In the genomic region with DNA sequence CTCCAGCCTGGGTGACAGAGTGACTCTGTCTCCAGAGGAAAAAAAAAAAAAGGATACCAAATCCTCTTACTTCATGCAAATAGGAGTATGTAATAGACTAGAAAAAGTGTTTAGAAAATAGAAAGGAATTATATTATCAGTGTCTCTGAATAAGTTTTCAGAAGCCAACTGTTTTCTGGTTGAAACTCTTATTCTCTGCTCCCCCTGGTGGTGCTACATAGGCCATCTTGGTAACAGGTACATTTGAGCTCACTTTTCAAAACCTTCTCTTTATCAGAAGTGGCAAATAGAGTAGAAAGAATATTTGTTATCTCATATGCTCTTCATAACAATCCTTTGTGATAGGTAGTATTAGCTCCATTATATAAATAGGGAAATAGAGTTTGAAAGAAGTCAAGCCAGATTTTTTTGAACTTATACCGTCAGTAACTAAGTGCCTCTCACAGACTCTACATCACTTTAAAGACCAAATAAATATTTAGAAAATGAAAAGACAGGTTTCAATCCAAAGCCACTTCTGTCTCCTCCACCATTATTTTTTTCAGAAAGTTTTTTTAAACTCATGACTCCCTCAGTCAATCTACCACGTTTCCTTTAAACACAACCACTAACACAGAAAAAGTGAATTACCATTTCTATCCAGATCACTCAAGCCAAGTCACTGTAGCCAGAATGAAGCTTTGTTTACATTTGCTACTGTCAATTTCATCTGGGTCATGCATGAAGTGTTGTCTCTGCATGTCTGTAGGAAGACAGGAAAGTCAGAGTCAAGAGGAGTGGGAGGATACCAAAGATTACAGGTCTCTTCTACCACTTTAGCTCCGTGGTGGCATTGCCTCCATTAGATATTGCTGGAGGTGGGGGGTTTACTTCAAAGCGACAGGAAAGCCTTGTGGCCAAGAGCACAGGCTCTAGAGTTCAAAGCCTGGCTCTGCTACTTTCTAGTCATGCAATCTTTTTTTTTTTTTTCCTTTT, we compare ENCODE assay signal across 8 cellular contexts. TPM values are rescaled to one million over a fixed set of nuclear protein-coding genes. Genes with fewer than 3 reads are reported as not detected.
DNase-seq lines count a peak whose midpoint lies in the region; ATAC-seq and TF ChIP-seq lines count a peak whose summit lies in the region.

No MANE protein-coding gene starts in this region.

- peak; percentile 58 to 76 (median 72) for ATAC-seq in natural killer cell
- no peak for ATAC-seq in GM21515 (IDR thresholded peaks at IDR 0.05; ENCODE audit: unreplicated experiment)

- peak overlapping the region; percentile 2 to 61 for H3K27ac Mint-ChIP-seq in natural killer cell

- H3K9me3 Mint-ChIP-seq in natural killer cell = no peaks in the 10 kb centered on the region

- peak; percentile 14 for DNase-seq in activated CD8-positive, alpha-beta memory T cell treated with anti-CD3 and anti-CD28 coated beads for 1 hour (ENCODE audit: extremely low read depth in 1 of 2, low read depth in 1 of 2)
- no peak for DNase-seq in activated CD8-positive, alpha-beta memory T cell treated with anti-CD3 and anti-CD28 coated beads, Interleukin-2, amount 50 U/mL, for 48 hours
- DNase-seq in KG1 (lab: John Stamatoyannopoulos, UW) (peak; percentile 26), T-helper 22 cell (ENCODE audit: low read depth) (peak; percentile 1), cerebellar cortex (ENCODE audit: low spot score) (peak; percentile 22), natural killer cell (no peak), middle frontal gyrus (ENCODE audit: extremely low spot score, low spot score) (no peak)

- H3K4me3 Mint-ChIP-seq in natural killer cell = no peak overlapping the region

- no peaks in the 10 kb centered on the region for H3K36me3 Mint-ChIP-seq in natural killer cell

- no peaks in the 10 kb centered on the region for H3K27me3 Mint-ChIP-seq in natural killer cell (ENCODE audit: low read depth in 2 of 2)

- H3K4me1 Mint-ChIP-seq in natural killer cell = peaks cover 15 to 29% of the 10 kb centered on the region in 2 donors

- peak; percentile 80 for TF ChIP-seq CTCF in natural killer cell (IDR thresholded peaks at IDR 0.05)

- intact Hi-C loops in natural killer cell (cut with micrococcal nuclease) = loop anchor here (1.0 to 2.0 kb wide), 3 partner anchors 68 to 447 kb away; no protein-coding TSS in a partner anchor

RNA-seq across cellular contexts. Expression of a gene that starts 45.6 kb away (rescaled TPM):
- under 1 TPM; 0.31 to 0.55 (median 0.34) TPM for total RNA-seq in natural killer cell

Comparison
In these comparisons a context has a peak if more than half of its experiments do, and no peak if none do; other contexts are left out.
1. DNase-seq: peak in activated CD8-positive, alpha-beta memory T cell treated with anti-CD3 and anti-CD28 coated beads for 1 hour (2 of 2), KG1 (single experiment), T-helper 22 cell (single experiment) and cerebellar cortex (single experiment); none in activated CD8-positive, alpha-beta memory T cell treated with anti-CD3 and anti-CD28 coated beads, Interleukin-2, amount 50 U/mL, for 48 hours (single experiment), natural killer cell (single experiment) and middle frontal gyrus (single experiment).